ENCODE assay signal across 17 cellular contexts in genomic region chr17:1958134-1958881, GRCh38.
DNase-seq lines count a peak whose midpoint lies in the region; FAIRE-seq and TF ChIP-seq lines count a peak whose summit lies in the region.
"Had no signal": no experiment of that assay in that cellular context is flagged by ENCODE, and none has a peak within 500 bp of the region (broad histone marks: within the 10 kb centered on the region; RNA-seq: fewer than 3 reads in every experiment).

No MANE protein-coding gene starts in this region.

- H3K4me1 ChIP-seq in osteoblast (ENCODE audit: insufficient read depth, low read length), result peaks cover 3% of the 10 kb centered on the region
- H3K4me1 ChIP-seq: foreskin keratinocyte had no signal

- no peak overlapping the region for H3K4me3 ChIP-seq in osteoblast (ENCODE audit: insufficient read depth, low read length)

- no peak for FAIRE-seq in HTR-8/SVneo (lab: Jason Lieb, UNC)
- FAIRE-seq: GM12892 had no signal

- H3K36me3 ChIP-seq in osteoblast (ENCODE audit: insufficient read depth, low read length), result no peaks in the 10 kb centered on the region
- H3K36me3 ChIP-seq: brain microvascular endothelial cell had no signal

- H3K9me3 ChIP-seq in osteoblast (ENCODE audit: low read depth, low read length), result no peaks in the 10 kb centered on the region

- H3K27me3 ChIP-seq in osteoblast (ENCODE audit: insufficient read depth, low read length), result no peaks in the 10 kb centered on the region
- H3K27me3 ChIP-seq: brain microvascular endothelial cell, foreskin keratinocyte had no signal

- no peak overlapping the region for H3K4me2 ChIP-seq in osteoblast (ENCODE audit: insufficient read depth, low read length)

- H2AFZ ChIP-seq in osteoblast (ENCODE audit: low read length), result no peak overlapping the region

- no peak for TF ChIP-seq CTCF in osteoblast (IDR thresholded peaks at IDR 0.05; ENCODE audit: extremely low read depth, low read depth, low read length)

- peak; percentile 43 for DNase-seq in COLO668 (lab: John Stamatoyannopoulos, UW; ENCODE audit: unreplicated experiment)
- DNase-seq in NCI-H1436 treated with DMSO at 0.1 percent for 48 hours (lab: John Stamatoyannopoulos, UW), result peak; percentile 69
- peak; percentile 51 for DNase-seq in osteoblast (ENCODE audit: insufficient read length, low spot score, missing footprints)
- no peak for DNase-seq in HT-29 (ENCODE audit: low spot score)
- DNase-seq in HTR-8/SVneo (ENCODE audit: insufficient read length, low spot score), result no peak
- no peak for DNase-seq in NK-92 (lab: John Stamatoyannopoulos, UW; ENCODE audit: unreplicated experiment)
- DNase-seq in activated gamma-delta T cell treated with Interleukin-2 at 50 U/mL for 16 hours, result no peak
- DNase-seq: activated CD4-positive, CD25-positive, alpha-beta regulatory T cell; activated naive CD4-positive, alpha-beta T cell treated with anti-CD3 and anti-CD28 coated beads, Interleukin-2, amount 50 U/mL, for 16 hours; brain microvascular endothelial cell; C1 segment of cervical spinal cord; effector CD8-positive, alpha-beta T cell; foreskin keratinocyte; mesenchymal stem cell; stimulated activated CD4-positive, alpha-beta T cell treated with anti-CD3 and anti-CD28 coated beads, Interleukin-15, amount 100 ng/mL, for 24 hours had no signal

- no peaks in the 10 kb centered on the region for H4K20me1 ChIP-seq in osteoblast (ENCODE audit: insufficient read depth, low read length)

- H3K27ac ChIP-seq in cingulate gyrus (ENCODE audit: low read depth, low read length) (peak overlapping the region; percentile 65), osteoblast (ENCODE audit: low read depth, low read length) (no peak overlapping the region)
- H3K27ac ChIP-seq: brain microvascular endothelial cell, foreskin keratinocyte had no signal

- no peaks in the 10 kb centered on the region for H3K79me2 ChIP-seq in osteoblast (ENCODE audit: insufficient read depth, low read length)

Comparison
In these comparisons a context has a peak if more than half of its experiments do, and no peak if none do; other contexts are left out.
1. DNase-seq: peak in COLO668 (single experiment), NCI-H1436 treated with DMSO at 0.1 percent for 48 hours (single experiment) and osteoblast (single experiment); none in HT-29 (single experiment), HTR-8/SVneo (single experiment), NK-92 (single experiment) and activated gamma-delta T cell treated with Interleukin-2 at 50 U/mL for 16 hours (single experiment).